ENCODE assay signal across 28 cellular contexts in genomic region chr1:47669081-47669585, GRCh38.
"Had no signal": no experiment of that assay in that cellular context is flagged by ENCODE, and none has a peak within 500 bp of the region (broad histone marks: within the 10 kb centered on the region; RNA-seq: fewer than 3 reads in every experiment).

No MANE protein-coding gene starts in this region.

- H3K27ac ChIP-seq: adrenal gland, breast epithelium had no signal

- H3K27me3 Mint-ChIP-seq: activated B cell treated with CpG ODN at 0.5 μM for 24 hours had no signal

- H3K36me3 ChIP-seq: adrenal gland, breast epithelium had no signal

- H3K36me3 Mint-ChIP-seq: activated naive CD4-positive, alpha-beta T cell treated with anti-CD3 and anti-CD28 coated beads, Interleukin-2, amount 10 ng/mL, durations not matched to agents 7 days and 5 days; activated naive CD8-positive, alpha-beta T cell treated with anti-CD3 and anti-CD28 coated beads, Interleukin-2, amount 10 ng/mL, durations not matched to agents 7 days and 5 days had no signal

- DNase-seq: activated B cell treated with CpG ODN at 0.5 μM for 24 hours; activated CD4-positive, alpha-beta T cell treated with anti-CD3 and anti-CD28 coated beads for 1 hour; activated CD4-positive, alpha-beta T cell treated with anti-CD3 and anti-CD28 coated beads, Interleukin-2, amount 10 ng/mL, durations not matched to agents 24 days and 14 days; activated CD4-positive, alpha-beta T cell treated with anti-CD3 and anti-CD28 coated beads, Interleukin-2, amount 50 U/mL, for 48 hours; activated gamma-delta T cell; activated naive CD4-positive, alpha-beta T cell treated with anti-CD3 and anti-CD28 coated beads, Interleukin-2, amount 10 ng/mL, durations not matched to agents 7 days and 5 days; activated naive CD8-positive, alpha-beta T cell treated with anti-CD3 and anti-CD28 coated beads, Interleukin-2, amount 10 ng/mL, durations not matched to agents 7 days and 5 days; activated T-cell treated with anti-CD3 and anti-CD28 coated beads for 4 hours; activated T-cell treated with anti-CD3 and anti-CD28 coated beads, Interleukin-2, amount 50 U/mL, for 48 hours; aorta; KG1; MV-4-11; NCI-H1092 treated with DMSO at 0.1 percent for 48 hours; NCI-H1417 treated with DMSO at 0.1 percent for 48 hours; NCI-H1694; NCI-H2029; NCI-H2107; NCI-H2171 treated with DMSO at 0.1 percent for 48 hours; NCI-H226; NCI-H526 treated with DMSO at 0.1 percent for 48 hours; NCI-H82; SIG-M5; T-helper 2 cell; T1000 had no signal

- H3K4me1 Mint-ChIP-seq: activated B cell treated with CpG ODN at 0.5 μM for 24 hours; activated CD4-positive, alpha-beta T cell treated with anti-CD3 and anti-CD28 coated beads, Interleukin-2, amount 10 ng/mL, durations not matched to agents 24 days and 14 days; activated naive CD4-positive, alpha-beta T cell treated with anti-CD3 and anti-CD28 coated beads, Interleukin-2, amount 10 ng/mL, durations not matched to agents 7 days and 5 days; activated naive CD8-positive, alpha-beta T cell treated with anti-CD3 and anti-CD28 coated beads, Interleukin-2, amount 10 ng/mL, durations not matched to agents 7 days and 5 days; activated T-helper 17 cell treated with anti-CD3 and anti-CD28 coated beads, Interleukin-2, amount 50 U/mL, for 72 hours; IgD-negative memory B cell had no signal

- H3K4me1 ChIP-seq: adrenal gland, breast epithelium had no signal

- H3K9me3 ChIP-seq: adrenal gland had no signal

- H3K4me3 ChIP-seq: adrenal gland, breast epithelium had no signal

- H3K27ac Mint-ChIP-seq: activated B cell treated with CpG ODN at 0.5 μM for 24 hours; activated CD4-positive, alpha-beta T cell treated with anti-CD3 and anti-CD28 coated beads, Interleukin-2, amount 10 ng/mL, durations not matched to agents 24 days and 14 days; activated naive CD4-positive, alpha-beta T cell treated with anti-CD3 and anti-CD28 coated beads, Interleukin-2, amount 10 ng/mL, durations not matched to agents 7 days and 5 days; activated naive CD8-positive, alpha-beta T cell treated with anti-CD3 and anti-CD28 coated beads, Interleukin-2, amount 10 ng/mL, durations not matched to agents 7 days and 5 days; activated T-helper 17 cell treated with anti-CD3 and anti-CD28 coated beads, Interleukin-2, amount 50 U/mL, for 72 hours; IgD-negative memory B cell had no signal

- H3K4me3 Mint-ChIP-seq: activated B cell treated with CpG ODN at 0.5 μM for 24 hours; activated CD4-positive, alpha-beta T cell treated with anti-CD3 and anti-CD28 coated beads, Interleukin-2, amount 10 ng/mL, durations not matched to agents 24 days and 14 days; activated naive CD4-positive, alpha-beta T cell treated with anti-CD3 and anti-CD28 coated beads, Interleukin-2, amount 10 ng/mL, durations not matched to agents 7 days and 5 days; activated naive CD8-positive, alpha-beta T cell treated with anti-CD3 and anti-CD28 coated beads, Interleukin-2, amount 10 ng/mL, durations not matched to agents 7 days and 5 days; activated T-helper 17 cell treated with anti-CD3 and anti-CD28 coated beads, Interleukin-2, amount 50 U/mL, for 72 hours had no signal

- ATAC-seq: activated T-helper 17 cell treated with anti-CD3 and anti-CD28 coated beads, Interleukin-2, amount 50 U/mL, for 72 hours had no signal

- H3K27me3 ChIP-seq: adrenal gland had no signal
